In genomic region chr2:17752892-17753802, GRCh38 we compare ENCODE assay signal across 9 cellular contexts. TPM values are rescaled to one million over a fixed set of nuclear protein-coding genes. Genes with fewer than 3 reads are reported as not detected.
DNase-seq lines count a peak whose midpoint lies in the region; ATAC-seq, FAIRE-seq and TF ChIP-seq lines count a peak whose summit lies in the region.
"Had no signal": no experiment of that assay in that cellular context is flagged by ENCODE, and none has a peak within 500 bp of the region (broad histone marks: within the 10 kb centered on the region; RNA-seq: fewer than 3 reads in every experiment).

No MANE protein-coding gene starts in this region.

- H3K4me1 ChIP-seq in BLaER1 (peaks cover 73% of the 10 kb centered on the region), upper lobe of left lung (peaks cover 13 to 31% (median 20%) of the 10 kb centered on the region in 4 donors)

- no peaks in the 10 kb centered on the region for H4K20me1 ChIP-seq in BLaER1

- peak in 2 of 4 donors; percentile 44 to 70 for TF ChIP-seq POLR2A in upper lobe of left lung (IDR thresholded peaks at IDR 0.05)

- no peak for TF ChIP-seq EP300 in upper lobe of left lung (IDR thresholded peaks at IDR 0.05)

- H3K9me3 ChIP-seq in BLaER1: no peaks in the 10 kb centered on the region
- no peaks in the 10 kb centered on the region for H3K9me3 ChIP-seq in upper lobe of left lung

- DNase-seq in GM18507 (ENCODE audit: extremely low spot score, insufficient read length, low read depth): no peak
- peak; percentile 13 for DNase-seq in NCI-H2107 treated with DMSO at 0.1 percent for 48 hours (lab: John Stamatoyannopoulos, UW; ENCODE audit: unreplicated experiment)
- peak; percentile 25 for DNase-seq in activated T-cell treated with anti-CD3 and anti-CD28 coated beads, Interleukin-2, amount 50 U/mL, for 4 hours
- peak; percentile 34 for DNase-seq in fibroblast of mammary gland (ENCODE audit: low read depth)
- DNase-seq in nephron progenitor cell: peak; percentile 71
- peak; percentile 65 to 91 for DNase-seq in upper lobe of left lung

- H3K27me3 Mint-ChIP-seq in activated T-cell treated with anti-CD3 and anti-CD28 coated beads, Interleukin-2, amount 50 U/mL, for 4 hours (ENCODE audit: low read depth): no peaks in the 10 kb centered on the region
- no peaks in the 10 kb centered on the region for H3K27me3 Mint-ChIP-seq in nephron progenitor cell (ENCODE audit: low read depth, poor library complexity)

- peak overlapping the region; percentile 96 for H3K4me3 Mint-ChIP-seq in activated T-cell treated with anti-CD3 and anti-CD28 coated beads, Interleukin-2, amount 50 U/mL, for 4 hours
- H3K4me3 Mint-ChIP-seq in nephron progenitor cell: peak overlapping the region; percentile 94

- H3K27me3 ChIP-seq in BLaER1 (no peaks in the 10 kb centered on the region), upper lobe of left lung (no peaks in the 10 kb centered on the region)

- no peaks in the 10 kb centered on the region for H3K9me3 Mint-ChIP-seq in activated T-cell treated with anti-CD3 and anti-CD28 coated beads, Interleukin-2, amount 50 U/mL, for 4 hours
- H3K9me3 Mint-ChIP-seq in nephron progenitor cell: no peaks in the 10 kb centered on the region

- no peaks in the 10 kb centered on the region for H3K36me3 Mint-ChIP-seq in activated T-cell treated with anti-CD3 and anti-CD28 coated beads, Interleukin-2, amount 50 U/mL, for 4 hours (ENCODE audit: insufficient read depth)
- H3K36me3 Mint-ChIP-seq in nephron progenitor cell (ENCODE audit: low read depth): no peaks in the 10 kb centered on the region

- H3K4me3 ChIP-seq in BLaER1 (peak overlapping the region; percentile 95), fibroblast of mammary gland (ENCODE audit: control insufficient read depth, low read depth, low read length) (peak overlapping the region; percentile 82), upper lobe of left lung (peak overlapping the region; percentile 52 to 90 (median 80))

- FAIRE-seq in GM18507 (lab: Jason Lieb, UNC): peak; percentile 47
- FAIRE-seq: colon had no signal

- no peak for TF ChIP-seq CTCF in fibroblast of mammary gland (conservative IDR thresholded peaks at IDR 0.05; ENCODE audit: control insufficient read depth, insufficient read depth, low read depth, low read length)
- TF ChIP-seq CTCF in nephron progenitor cell (IDR thresholded peaks at IDR 0.05): no peak
- TF ChIP-seq CTCF in upper lobe of left lung (IDR thresholded peaks at IDR 0.05): no peak

- H3K27ac Mint-ChIP-seq in nephron progenitor cell: peak overlapping the region; percentile 86

- H3K27ac ChIP-seq in BLaER1: peak overlapping the region; percentile 96
- peak overlapping the region; percentile 95 to 98 (median 98) for H3K27ac ChIP-seq in upper lobe of left lung

- peak overlapping the region; percentile 89 for H3K4me2 ChIP-seq in BLaER1

- 3 to 4% methylated on average over 28 to 36 of the region's 70 CpGs for WGBS in upper lobe of left lung, 2 donors

- peak; percentile 23 for ATAC-seq in HG02884 (IDR thresholded peaks at IDR 0.05; ENCODE audit: unreplicated experiment)
- peak; percentile 67 to 75 for ATAC-seq in activated T-cell treated with anti-CD3 and anti-CD28 coated beads, Interleukin-2, amount 50 U/mL, for 4 hours
- ATAC-seq in upper lobe of left lung (ENCODE audit: low FRiP score in 2 of 2): peak; percentile 81 to 89

- H3K36me3 ChIP-seq in BLaER1 (no peaks in the 10 kb centered on the region; the same call in 1 of the 2 replicates), upper lobe of left lung (no peaks in the 10 kb centered on the region)

- H3K4me1 Mint-ChIP-seq in activated T-cell treated with anti-CD3 and anti-CD28 coated beads, Interleukin-2, amount 50 U/mL, for 4 hours (ENCODE audit: low read depth): peaks cover 31% of the 10 kb centered on the region
- H3K4me1 Mint-ChIP-seq in nephron progenitor cell: peaks cover 67% of the 10 kb centered on the region

- peak overlapping the region; percentile 93 for H3K9ac ChIP-seq in BLaER1

RNA-seq across cellular contexts. Expression of gene SMC6, which starts 0.5 kb away (rescaled TPM):
- total RNA-seq in activated T-cell treated with anti-CD3 and anti-CD28 coated beads, Interleukin-2, amount 50 U/mL, for 4 hours: 10 to 100 TPM; 18.2 to 20.7 (median 18.2) TPM
- total RNA-seq in upper lobe of left lung: 10 to 100 TPM in 5 of 6 donors, 1 to 10 TPM in 1; 5.8 to 30.8 (median 13.6) TPM

RNA-seq across cellular contexts. Expression of gene GEN1, which starts 0.8 kb away (rescaled TPM):
- 10 to 100 TPM; 14.1 to 24.2 (median 21.6) TPM for total RNA-seq in activated T-cell treated with anti-CD3 and anti-CD28 coated beads, Interleukin-2, amount 50 U/mL, for 4 hours
- 1 to 10 TPM; 4.9 to 8.2 (median 7.3) TPM for total RNA-seq in upper lobe of left lung

Comparison
In these comparisons a context has a peak if more than half of its experiments do, and no peak if none do; other contexts are left out.
1. ATAC-seq: peak in every context shown above with its lines; median percentile 85 in upper lobe of left lung; 71 in activated T-cell treated with anti-CD3 and anti-CD28 coated beads, Interleukin-2, amount 50 U/mL, for 4 hours; 23 in HG02884.